In genomic region chr6:130421567-130421966, GRCh38 we compare ENCODE assay signal across 19 cellular contexts. TPM values are rescaled to one million over a fixed set of nuclear protein-coding genes. Genes with fewer than 3 reads are reported as not detected.
DNase-seq lines count a peak whose midpoint lies in the region; ATAC-seq and TF ChIP-seq lines count a peak whose summit lies in the region.
"Had no signal": no experiment of that assay in that cellular context is flagged by ENCODE, and none has a peak within 500 bp of the region (broad histone marks: within the 10 kb centered on the region; RNA-seq: fewer than 3 reads in every experiment).

No MANE protein-coding gene starts in this region.

- H3K79me1 ChIP-seq in mesenchymal stem cell (replicated peaks; ENCODE audit: low read length, poor library complexity, severe bottlenecking), result no peaks in the 10 kb centered on the region

- H2BK120ac ChIP-seq in mesenchymal stem cell (ENCODE audit: low read depth, low read length), result no peak overlapping the region

- H3K14ac ChIP-seq in mesenchymal stem cell (ENCODE audit: low read length in 2 of 2), result no peak overlapping the region

- DNase-seq in AG08395 (ENCODE audit: low spot score), result peak; percentile 11
- DNase-seq in LHCN-M2 (ENCODE audit: low read depth), result peak; percentile 53
- peak; percentile 6 for DNase-seq in epithelial cell of proximal tubule (ENCODE audit: low read depth)
- peak; percentile 53 for DNase-seq in mesenchymal stem cell
- DNase-seq in NCI-H69 (lab: John Stamatoyannopoulos, UW), result no peak
- DNase-seq in stimulated activated CD4-positive, alpha-beta T cell treated with anti-CD3 and anti-CD28 coated beads, Interleukin-2, amount 100 ng/mL, for 24 hours, result no peak
- DNase-seq in hepatocyte (ENCODE audit: low spot score), result no peak
- DNase-seq: ACHN; activated CD4-positive, alpha-beta T cell treated with anti-CD3 and anti-CD28 coated beads, Interleukin-2, amount 50 U/mL, for 4 hours; activated naive CD4-positive, alpha-beta T cell treated with anti-CD3 and anti-CD28 coated beads, Interleukin-2, amount 50 U/mL, for 16 hours; activated T-cell treated with anti-CD3 and anti-CD28 coated beads, Interleukin-2, amount 50 U/mL, for 1 hour; CD8-positive, alpha-beta T cell; DMS79 treated with DMSO at 0.1 percent for 48 hours; esophagus squamous epithelium; MG63; NCI-H446; upper lobe of right lung had no signal

- no peak overlapping the region for H3K4me3 ChIP-seq in epithelial cell of proximal tubule (ENCODE audit: low read depth, low read length)
- peak overlapping the region in 1 of 2 experiments; percentile 50 for H3K4me3 ChIP-seq in mesenchymal stem cell (ENCODE audit: insufficient read depth in 1 of 2, low read depth in 1 of 2, low read length in 2 of 2)
- H3K4me3 ChIP-seq in hepatocyte, result no peak overlapping the region
- H3K4me3 ChIP-seq: esophagus squamous epithelium, MG63, upper lobe of right lung had no signal

- no peak overlapping the region for H2AK5ac ChIP-seq in mesenchymal stem cell (ENCODE audit: low read length, severe bottlenecking)

- H3K36me3 ChIP-seq in mesenchymal stem cell (ENCODE audit: control insufficient read depth in 1 of 2, insufficient read depth in 2 of 2, low read depth in 1 of 2, low read length in 2 of 2), result peaks cover 0 to 40% of the 10 kb centered on the region in 2 experiments
- no peaks in the 10 kb centered on the region for H3K36me3 ChIP-seq in hepatocyte (replicated peaks; ENCODE audit: insufficient read depth, low read depth)
- H3K36me3 ChIP-seq: esophagus squamous epithelium, MG63, upper lobe of right lung had no signal

- ATAC-seq in GM19351 (IDR thresholded peaks at IDR 0.05; ENCODE audit: unreplicated experiment), result no peak
- ATAC-seq: CD8-positive, alpha-beta T cell; natural killer cell treated with Interleukin-12 subunit alpha and Interleukin-12 subunit beta and Interleukin-15 and Interleukin-18, amount 100 ng/mL, for 72 hours; upper lobe of right lung had no signal

- H4K91ac ChIP-seq in mesenchymal stem cell (ENCODE audit: low read length), result no peak overlapping the region

- no peak overlapping the region for H2BK15ac ChIP-seq in mesenchymal stem cell (ENCODE audit: low read depth, poor library complexity, severe bottlenecking)

- no peak overlapping the region for H2BK5ac ChIP-seq in mesenchymal stem cell (ENCODE audit: low read depth, low read length, poor library complexity, severe bottlenecking)

- H2AFZ ChIP-seq in mesenchymal stem cell (ENCODE audit: low read depth, low read length) (no peak overlapping the region), hepatocyte (no peak overlapping the region)

- no peaks in the 10 kb centered on the region for H3K27me3 ChIP-seq in mesenchymal stem cell (ENCODE audit: control insufficient read depth in 1 of 2, insufficient read depth in 1 of 2, low read length in 2 of 2)
- H3K27me3 ChIP-seq in hepatocyte, result no peaks in the 10 kb centered on the region
- H3K27me3 ChIP-seq: esophagus squamous epithelium, MG63, upper lobe of right lung had no signal

- H3K9ac ChIP-seq in mesenchymal stem cell (ENCODE audit: low read length), result peak overlapping the region; percentile 29

- H3K9me3 ChIP-seq in mesenchymal stem cell (ENCODE audit: control insufficient read depth, low read length) (peaks cover 6% of the 10 kb centered on the region), hepatocyte (ENCODE audit: low read depth) (no peaks in the 10 kb centered on the region)
- H3K9me3 ChIP-seq: esophagus squamous epithelium, MG63, upper lobe of right lung had no signal

- H2BK12ac ChIP-seq in mesenchymal stem cell (ENCODE audit: low read length in 2 of 2), result no peak overlapping the region

- H3K4me2 ChIP-seq in mesenchymal stem cell (ENCODE audit: low read length, poor library complexity, severe bottlenecking) (no peak overlapping the region), hepatocyte (no peak overlapping the region)

- H3K4me1 ChIP-seq in mesenchymal stem cell (ENCODE audit: control insufficient read depth, insufficient read depth, low read depth, low read length), result peaks cover 1% of the 10 kb centered on the region
- H3K4me1 ChIP-seq in hepatocyte (ENCODE audit: insufficient read depth), result peaks cover 12% of the 10 kb centered on the region
- H3K4me1 ChIP-seq: esophagus squamous epithelium, upper lobe of right lung had no signal

- WGBS in mesenchymal stem cell, result 0% methylated on average over 1 of the region's 1 CpG
- 58% methylated on average over 1 of the region's 1 CpG for WGBS in hepatocyte (ENCODE audit: low lambda C conversion rate, missing lambda C conversion rate)

- H3K79me2 ChIP-seq in hepatocyte, result peaks cover 22% of the 10 kb centered on the region

- no peak overlapping the region for H3K23ac ChIP-seq in mesenchymal stem cell (ENCODE audit: low read length in 2 of 2)

- H3K27ac ChIP-seq in mesenchymal stem cell (ENCODE audit: low read length, poor library complexity, severe bottlenecking) (no peak overlapping the region), hepatocyte (no peak overlapping the region)
- H3K27ac ChIP-seq: esophagus squamous epithelium, upper lobe of right lung had no signal

- no peak overlapping the region for H4K8ac ChIP-seq in mesenchymal stem cell (ENCODE audit: low read length)

- no peaks in the 10 kb centered on the region for H4K20me1 ChIP-seq in hepatocyte (ENCODE audit: insufficient read depth, poor library complexity, severe bottlenecking)

- H3K18ac ChIP-seq in mesenchymal stem cell (ENCODE audit: low read depth in 1 of 2, low read length in 2 of 2), result no peak overlapping the region

- no peaks in the 10 kb centered on the region for H3K9me2 ChIP-seq in hepatocyte (replicated peaks; ENCODE audit: insufficient read depth)

- TF ChIP-seq CTCF in epithelial cell of proximal tubule (conservative IDR thresholded peaks at IDR 0.05; ENCODE audit: low read depth, low read length) (no peak), hepatocyte (IDR thresholded peaks at IDR 0.05; ENCODE audit: poor library complexity) (no peak)

- no peak overlapping the region for H3K4ac ChIP-seq in mesenchymal stem cell (ENCODE audit: low read depth in 1 of 2, low read length in 2 of 2)

RNA-seq across cellular contexts. Expression of gene TMEM200A, which starts 55.8 kb away (rescaled TPM):
- total RNA-seq in LHCN-M2 (2014; rRNA removed), result 0.17 and 0.32 TPM in 2 replicates
- polyA plus RNA-seq in LHCN-M2 (2012), result 0.04 TPM
- 2.1 and 3.3 TPM in 2 replicates for total RNA-seq in epithelial cell of proximal tubule
- polyA plus RNA-seq in mesenchymal stem cell (2013, experiment 1 of 2), result 21.2 TPM
- polyA plus RNA-seq in mesenchymal stem cell (2013, experiment 2 of 2), result 20.6 TPM
- 28.5 and 32.9 TPM in 2 replicates for total RNA-seq in hepatocyte
- 19.2 and 23.0 TPM in 2 replicates for polyA plus RNA-seq in hepatocyte

Comparison
In these comparisons a context has a peak if more than half of its experiments do, and no peak if none do; other contexts are left out.
1. DNase-seq: peak in AG08395 (single experiment), LHCN-M2 (single experiment), epithelial cell of proximal tubule (single experiment) and mesenchymal stem cell (single experiment); none in NCI-H69 (single experiment), stimulated activated CD4-positive, alpha-beta T cell treated with anti-CD3 and anti-CD28 coated beads, Interleukin-2, amount 100 ng/mL, for 24 hours (0 of 2) and hepatocyte (single experiment).